25 cellular contexts compared by ENCODE assay signal in the genomic region with DNA sequence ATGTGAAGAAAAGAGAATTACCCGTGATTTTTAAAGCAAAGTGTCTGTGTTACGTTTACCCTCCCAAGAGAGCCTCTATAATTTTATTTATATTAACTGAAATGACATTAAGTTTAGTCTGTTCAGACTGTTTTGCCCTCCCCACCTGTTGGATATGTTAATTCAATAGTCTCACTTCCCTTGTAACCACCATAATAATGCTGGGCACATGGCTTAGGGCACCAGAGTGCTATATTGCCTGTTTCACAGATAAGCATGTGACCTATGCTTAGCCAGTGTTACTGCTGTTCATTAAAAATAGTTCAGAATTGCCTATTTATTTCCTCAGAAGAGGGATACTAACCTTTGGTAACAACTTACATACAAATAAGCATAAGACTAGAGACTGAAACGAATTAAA.
"Had no signal": no experiment of that assay in that cellular context is flagged by ENCODE, and none has a peak within 500 bp of the region (broad histone marks: within the 10 kb centered on the region; RNA-seq: fewer than 3 reads in every experiment).

No MANE protein-coding gene starts in this region.

- H3K27ac Mint-ChIP-seq: activated CD4-positive, alpha-beta memory T cell treated with anti-CD3 and anti-CD28 coated beads, Interleukin-2, amount 10 ng/mL, durations not matched to agents 7 days and 5 days; activated CD4-positive, alpha-beta T cell treated with anti-CD3 and anti-CD28 coated beads for 36 hours; activated CD4-positive, alpha-beta T cell treated with anti-CD3 and anti-CD28 coated beads, Interleukin-2, amount 10 ng/mL, durations not matched to agents 24 days and 14 days; activated naive CD8-positive, alpha-beta T cell; activated T-helper 17 cell treated with anti-CD3 and anti-CD28 coated beads, Interleukin-2, amount 50 U/mL, for 72 hours; dendritic cell treated with granulocyte-macrophage colony-stimulating factor and Interleukin-4, amounts not matched to agents 40 ng/mL and 50 ng/mL, for 4 days; endodermal cell had no signal

- H3K27ac ChIP-seq: brain microvascular endothelial cell, coronary artery, dorsolateral prefrontal cortex had no signal

- ATAC-seq: activated CD4-positive, alpha-beta T cell treated with anti-CD3 and anti-CD28 coated beads for 36 hours; activated T-cell treated with anti-CD3 and anti-CD28 coated beads, Interleukin-2, amount 50 U/mL, for 4 hours; activated T-helper 17 cell treated with anti-CD3 and anti-CD28 coated beads, Interleukin-2, amount 50 U/mL, for 72 hours; esophagus mucosa had no signal

- H3K36me3 ChIP-seq: brain microvascular endothelial cell had no signal

- H3K4me3 ChIP-seq: coronary artery, dorsolateral prefrontal cortex had no signal

- H3K27me3 ChIP-seq: brain microvascular endothelial cell had no signal

- H3K4me1 Mint-ChIP-seq: activated CD4-positive, alpha-beta memory T cell treated with anti-CD3 and anti-CD28 coated beads, Interleukin-2, amount 10 ng/mL, durations not matched to agents 7 days and 5 days; activated CD4-positive, alpha-beta T cell treated with anti-CD3 and anti-CD28 coated beads for 36 hours; activated CD4-positive, alpha-beta T cell treated with anti-CD3 and anti-CD28 coated beads, Interleukin-2, amount 10 ng/mL, durations not matched to agents 24 days and 14 days; activated T-helper 17 cell treated with anti-CD3 and anti-CD28 coated beads, Interleukin-2, amount 50 U/mL, for 72 hours; central memory CD8-positive, alpha-beta T cell had no signal

- DNase-seq: activated CD4-positive, alpha-beta memory T cell treated with anti-CD3 and anti-CD28 coated beads, Interleukin-2, amount 10 ng/mL, durations not matched to agents 7 days and 5 days; activated CD4-positive, alpha-beta T cell treated with anti-CD3 and anti-CD28 coated beads for 36 hours; activated CD4-positive, alpha-beta T cell treated with anti-CD3 and anti-CD28 coated beads, Interleukin-2, amount 10 ng/mL, durations not matched to agents 24 days and 14 days; activated CD4-positive, CD25-positive, alpha-beta regulatory T cell; activated CD4-positive, CD25-positive, alpha-beta regulatory T cell treated with anti-CD3 and anti-CD28 coated beads, Interleukin-2, amount 50 U/mL, for 72 hours; activated effector memory CD4-positive, alpha-beta T cell treated with Interleukin-2 at 50 U/mL for 16 hours; activated gamma-delta T cell treated with Interleukin-2 at 50 U/mL for 16 hours; activated naive CD4-positive, alpha-beta T cell treated with anti-CD3 and anti-CD28 coated beads, Interleukin-2, amount 50 U/mL, for 16 hours; activated naive CD4-positive, alpha-beta T cell treated with Interleukin-2 at 50 U/mL for 16 hours; activated T-cell treated with anti-CD3 and anti-CD28 coated beads, Interleukin-2, amount 50 U/mL, for 4 hours; amniotic stem cell; anterior cingulate cortex; brain microvascular endothelial cell; dorsolateral prefrontal cortex; effector memory CD4-positive, alpha-beta T cell; endodermal cell; foreskin fibroblast; head of caudate nucleus; hypothalamus had no signal

- H3K27me3 Mint-ChIP-seq: activated CD4-positive, alpha-beta memory T cell treated with anti-CD3 and anti-CD28 coated beads, Interleukin-2, amount 10 ng/mL, durations not matched to agents 7 days and 5 days; activated CD4-positive, alpha-beta T cell treated with anti-CD3 and anti-CD28 coated beads for 36 hours; activated CD4-positive, alpha-beta T cell treated with anti-CD3 and anti-CD28 coated beads, Interleukin-2, amount 10 ng/mL, durations not matched to agents 24 days and 14 days; activated naive CD8-positive, alpha-beta T cell; activated T-helper 17 cell treated with anti-CD3 and anti-CD28 coated beads, Interleukin-2, amount 50 U/mL, for 72 hours; central memory CD8-positive, alpha-beta T cell; dendritic cell treated with granulocyte-macrophage colony-stimulating factor and Interleukin-4, amounts not matched to agents 40 ng/mL and 50 ng/mL, for 4 days had no signal

- H3K4me3 Mint-ChIP-seq: activated CD4-positive, alpha-beta memory T cell treated with anti-CD3 and anti-CD28 coated beads, Interleukin-2, amount 10 ng/mL, durations not matched to agents 7 days and 5 days; activated CD4-positive, alpha-beta T cell treated with anti-CD3 and anti-CD28 coated beads for 36 hours; activated CD4-positive, alpha-beta T cell treated with anti-CD3 and anti-CD28 coated beads, Interleukin-2, amount 10 ng/mL, durations not matched to agents 24 days and 14 days; activated naive CD8-positive, alpha-beta T cell; activated T-cell treated with anti-CD3 and anti-CD28 coated beads, Interleukin-2, amount 50 U/mL, for 4 hours; activated T-helper 17 cell treated with anti-CD3 and anti-CD28 coated beads, Interleukin-2, amount 50 U/mL, for 72 hours; central memory CD8-positive, alpha-beta T cell; dendritic cell treated with granulocyte-macrophage colony-stimulating factor and Interleukin-4, amounts not matched to agents 40 ng/mL and 50 ng/mL, for 4 days; endodermal cell had no signal

- H3K36me3 Mint-ChIP-seq: activated naive CD8-positive, alpha-beta T cell had no signal

- H3K9me3 Mint-ChIP-seq: activated CD4-positive, alpha-beta memory T cell treated with anti-CD3 and anti-CD28 coated beads, Interleukin-2, amount 10 ng/mL, durations not matched to agents 7 days and 5 days; activated CD4-positive, alpha-beta T cell treated with anti-CD3 and anti-CD28 coated beads, Interleukin-2, amount 10 ng/mL, durations not matched to agents 24 days and 14 days; activated T-cell treated with anti-CD3 and anti-CD28 coated beads, Interleukin-2, amount 50 U/mL, for 4 hours; activated T-helper 17 cell treated with anti-CD3 and anti-CD28 coated beads, Interleukin-2, amount 50 U/mL, for 72 hours; dendritic cell treated with granulocyte-macrophage colony-stimulating factor and Interleukin-4, amounts not matched to agents 40 ng/mL and 50 ng/mL, for 4 days; endodermal cell had no signal
